8 cellular contexts compared by ENCODE assay signal in the genomic region with DNA sequence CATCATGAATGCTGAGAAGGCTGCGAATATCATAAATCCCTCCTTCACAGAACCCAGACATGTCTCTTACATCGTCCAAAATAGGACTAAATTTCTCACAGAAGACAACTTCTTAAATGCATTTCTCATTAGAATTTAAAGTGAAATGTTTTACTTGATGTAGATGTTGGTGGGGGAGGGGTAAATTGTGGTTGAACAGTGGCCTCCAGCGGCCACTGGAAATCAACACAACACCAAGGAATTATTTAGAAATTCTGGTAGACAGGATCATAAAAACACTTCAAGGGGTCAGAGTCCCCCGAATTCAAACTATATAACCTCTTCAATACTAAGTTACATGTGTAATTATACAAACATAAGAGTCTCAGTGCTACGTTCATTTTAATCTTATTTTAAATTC.
A peak's percentile ranks its signal among the peaks of the same experiment; 100 is the strongest.
DNase-seq lines count a peak whose midpoint lies in the region; ATAC-seq, FAIRE-seq and TF ChIP-seq lines count a peak whose summit lies in the region.

No MANE protein-coding gene starts in this region.

- H3K4me1 ChIP-seq in OCI-LY3 (ENCODE audit: low read length) = peaks cover 8% of the 10 kb centered on the region

- FAIRE-seq in A204.1 (lab: Jason Lieb, UNC) = peak; percentile 92

- no peaks in the 10 kb centered on the region for H3K36me3 ChIP-seq in OCI-LY3 (replicated peaks; ENCODE audit: low read depth, low read length)

- H3K4me2 ChIP-seq in OCI-LY3 (ENCODE audit: low read length) = peak overlapping the region; percentile 68

- no peaks in the 10 kb centered on the region for H4K20me1 ChIP-seq in OCI-LY3 (ENCODE audit: insufficient read depth, low read length)

- peak overlapping the region; percentile 87 for H2AFZ ChIP-seq in OCI-LY3 (ENCODE audit: low read depth, low read length)

- no peak overlapping the region for H3K27ac ChIP-seq in OCI-LY3 (ENCODE audit: low read length)

- peak; percentile 32; the same call in 2 of the 3 replicates for TF ChIP-seq CTCF in GM12872 (IDR thresholded peaks at IDR 0.05; ENCODE audit: insufficient read depth, low read depth, low read length)
- TF ChIP-seq CTCF in OCI-LY3 (IDR thresholded peaks at IDR 0.05; ENCODE audit: low read depth, low read length) = peak; percentile 71

- peak; percentile 60 for ATAC-seq in HG03159 (IDR thresholded peaks at IDR 0.05; ENCODE audit: unreplicated experiment)

- no peaks in the 10 kb centered on the region for H3K79me2 ChIP-seq in OCI-LY3 (ENCODE audit: low read length)

- peak overlapping the region; percentile 53 for H3K4me3 ChIP-seq in OCI-LY3 (ENCODE audit: low read length)

- H3K27me3 ChIP-seq in OCI-LY3 (ENCODE audit: low read depth, low read length) = no peaks in the 10 kb centered on the region

- DNase-seq in fibroblast of gingiva (ENCODE audit: low read depth) (peak; percentile 46), putamen (ENCODE audit: low spot score) (peak; percentile 33), occipital lobe (lab: John Stamatoyannopoulos, UW) (no peak), cerebellum (ENCODE audit: low spot score) (no peak)

- H3K9me3 ChIP-seq in OCI-LY3 (ENCODE audit: insufficient read depth, low read length) = no peaks in the 10 kb centered on the region

- H3K9ac ChIP-seq in OCI-LY3 (ENCODE audit: low read length) = peak overlapping the region; percentile 32; the same call in 1 of the 2 replicates

Comparison
In these comparisons a context has a peak if more than half of its experiments do, and no peak if none do; other contexts are left out.
1. DNase-seq: peak in fibroblast of gingiva (single experiment) and putamen (single experiment); none in occipital lobe (single experiment) and cerebellum (single experiment).